ENCODE assay signal across 12 cellular contexts in genomic region chr7:151540146-151540545, GRCh38. TPM values are rescaled to one million over a fixed set of nuclear protein-coding genes. Genes with fewer than 3 reads are reported as not detected.
DNase-seq lines count a peak whose midpoint lies in the region; ATAC-seq and TF ChIP-seq lines count a peak whose summit lies in the region.
"Had no signal": no experiment of that assay in that cellular context is flagged by ENCODE, and none has a peak within 500 bp of the region (broad histone marks: within the 10 kb centered on the region; RNA-seq: fewer than 3 reads in every experiment).

No MANE protein-coding gene starts in this region.

- no peaks in the 10 kb centered on the region for H3K36me3 Mint-ChIP-seq in endodermal cell (ENCODE audit: low read depth)

- no peak for ATAC-seq in HG02798 (IDR thresholded peaks at IDR 0.05; ENCODE audit: poor library complexity, unreplicated experiment)

- H3K27ac ChIP-seq in endodermal cell (ENCODE audit: low read depth, low read length) (peak overlapping the region; percentile 95), muscle layer of colon (ENCODE audit: low read depth, low read length) (peak overlapping the region; percentile 19), stomach smooth muscle (ENCODE audit: low read length) (peak overlapping the region; percentile 78)
- H3K27ac ChIP-seq: 22Rv1 had no signal

- peaks cover 2% of the 10 kb centered on the region for H3K27me3 Mint-ChIP-seq in endodermal cell (ENCODE audit: insufficient read depth)

- H3K4me3 ChIP-seq in endodermal cell (ENCODE audit: low read length) (no peak overlapping the region), muscle layer of colon (ENCODE audit: low read depth in 1 of 2, low read length in 2 of 2) (no peak overlapping the region), stomach smooth muscle (ENCODE audit: low read length in 2 of 2) (no peak overlapping the region)
- H3K4me3 ChIP-seq: HAP-1 had no signal

- no peak for TF ChIP-seq CTCF in endodermal cell (conservative IDR thresholded peaks at IDR 0.05)

- H3K27me3 ChIP-seq in endodermal cell (ENCODE audit: control insufficient read depth, insufficient read depth, low read length, poor library complexity, severe bottlenecking) (no peaks in the 10 kb centered on the region), muscle layer of colon (ENCODE audit: control insufficient read depth in 1 of 2, insufficient read depth in 2 of 2, low read length in 2 of 2) (no peaks in the 10 kb centered on the region), stomach smooth muscle (ENCODE audit: control insufficient read depth in 1 of 2, insufficient read depth in 2 of 2, low read length in 2 of 2) (no peaks in the 10 kb centered on the region)

- no peak overlapping the region for H3K9ac ChIP-seq in endodermal cell (ENCODE audit: extremely low read depth, low read length, poor library complexity, severe bottlenecking)
- no peak overlapping the region for H3K9ac ChIP-seq in muscle layer of colon (ENCODE audit: low read length)
- H3K9ac ChIP-seq in stomach smooth muscle (ENCODE audit: low read length in 2 of 2), result no peak overlapping the region

- no peaks in the 10 kb centered on the region for H3K9me3 ChIP-seq in endodermal cell (ENCODE audit: control insufficient read depth, low read length)
- no peaks in the 10 kb centered on the region for H3K9me3 ChIP-seq in muscle layer of colon (ENCODE audit: low read length)
- H3K9me3 ChIP-seq in stomach smooth muscle (ENCODE audit: control insufficient read depth in 2 of 2, low read length in 2 of 2), result no peaks in the 10 kb centered on the region
- H3K9me3 ChIP-seq: HAP-1 had no signal

- 94 to 100% methylated on average over 4 of the region's 4 CpGs for WGBS in endodermal cell (ENCODE audit: insufficient coverage in 1 of 2, insufficient read length in 1 of 2), 2 experiments

- no peak overlapping the region for H3K4me3 Mint-ChIP-seq in endodermal cell

- H3K4me1 ChIP-seq in endodermal cell (ENCODE audit: control insufficient read depth, insufficient read depth, low read length) (no peaks in the 10 kb centered on the region), muscle layer of colon (ENCODE audit: insufficient read depth, low read length) (peaks cover 27% of the 10 kb centered on the region), stomach smooth muscle (ENCODE audit: control insufficient read depth, insufficient read depth, low read length) (peaks cover 31% of the 10 kb centered on the region)
- H3K4me1 ChIP-seq: HAP-1 had no signal

- H3K36me3 ChIP-seq in endodermal cell (ENCODE audit: control insufficient read depth, insufficient read depth, low read length), result no peaks in the 10 kb centered on the region
- no peaks in the 10 kb centered on the region for H3K36me3 ChIP-seq in muscle layer of colon (ENCODE audit: insufficient read depth, low read length)
- H3K36me3 ChIP-seq in stomach smooth muscle (ENCODE audit: control insufficient read depth in 2 of 2, insufficient read depth in 2 of 2, low read length in 2 of 2), result no peaks in the 10 kb centered on the region
- H3K36me3 ChIP-seq: HAP-1 had no signal

- no peaks in the 10 kb centered on the region for H3K9me3 Mint-ChIP-seq in endodermal cell

- H3K27ac Mint-ChIP-seq in endodermal cell, result no peak overlapping the region

- peaks cover 5% of the 10 kb centered on the region for H3K4me1 Mint-ChIP-seq in endodermal cell

- peak; percentile 15 for DNase-seq in activated CD8-positive, alpha-beta memory T cell treated with anti-CD3 and anti-CD28 coated beads for 24 hours
- no peak for DNase-seq in activated CD8-positive, alpha-beta memory T cell treated with anti-CD3 and anti-CD28 coated beads, Interleukin-2, amount 50 U/mL, for 4 hours
- DNase-seq in endodermal cell (no peak), middle frontal gyrus (ENCODE audit: extremely low spot score, low spot score) (no peak), NCI-H146 (lab: John Stamatoyannopoulos, UW) (no peak)
- DNase-seq: Calu3, DMS 273 treated with DMSO at 0.1 percent for 48 hours had no signal

RNA-seq across cellular contexts. Expression of gene RHEB, which starts 20.5 kb away (rescaled TPM):
- 100 to 1,000 TPM; 108 to 113 TPM for total RNA-seq in endodermal cell
- polyA plus RNA-seq in endodermal cell (2013, experiment 1 of 2), result 119 TPM
- 115 TPM for polyA plus RNA-seq in endodermal cell (2013, experiment 2 of 2)

Comparison
In these comparisons a context has a peak if more than half of its experiments do, and no peak if none do; other contexts are left out.
1. H3K27ac ChIP-seq: peak in every context shown above with its lines; median percentile 95 in endodermal cell; 78 in stomach smooth muscle; 19 in muscle layer of colon.